ENCODE assay signal across 22 cellular contexts in the genomic region with DNA sequence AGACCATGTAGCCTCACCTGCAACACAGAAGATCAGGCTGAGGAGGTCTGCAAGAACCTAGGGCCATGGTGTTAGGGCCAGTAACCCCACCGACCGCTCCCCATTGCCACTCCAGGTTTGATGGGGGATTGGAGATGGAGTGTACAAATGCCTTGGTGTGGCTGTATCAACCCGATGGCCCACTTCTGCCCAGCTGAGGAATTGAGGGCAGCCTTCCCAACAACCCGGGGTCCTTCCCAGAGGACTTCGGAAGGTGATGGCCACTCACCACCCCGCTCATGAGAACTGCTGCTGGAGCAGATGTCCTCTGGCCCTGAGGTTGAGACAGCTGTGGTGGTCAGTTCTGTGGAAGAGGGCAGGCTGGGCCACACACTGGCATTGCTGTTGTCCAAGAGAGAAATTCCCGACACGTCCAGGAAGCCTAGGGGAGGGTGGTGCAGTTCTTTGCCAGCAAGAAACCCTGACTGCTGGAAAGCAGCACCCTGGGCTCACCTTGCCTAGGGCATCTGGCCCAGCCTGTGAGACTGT. TPM values are rescaled to one million over a fixed set of nuclear protein-coding genes. Genes with fewer than 3 reads are reported as not detected.
"Had no signal": no experiment of that assay in that cellular context is flagged by ENCODE, and none has a peak within 500 bp of the region (broad histone marks: within the 10 kb centered on the region; RNA-seq: fewer than 3 reads in every experiment).

No MANE protein-coding gene starts in this region.

- H3K27me3 ChIP-seq: esophagus squamous epithelium, gastroesophageal sphincter, neutrophil, ovary, right atrium auricular region, sigmoid colon, tibial artery, upper lobe of right lung had no signal

- H3K27ac ChIP-seq: epithelial cell of prostate, esophagus squamous epithelium, gastroesophageal sphincter, left ventricle myocardium inferior, lower lobe of right lung, neutrophil, right atrium auricular region, sigmoid colon, tibial artery, upper lobe of right lung had no signal

- H3K36me3 ChIP-seq: ovary had no signal

- H3K9me3 ChIP-seq: esophagus squamous epithelium, gastroesophageal sphincter, left ventricle myocardium inferior, lower lobe of right lung, neutrophil, ovary, right atrium auricular region, sigmoid colon, tibial artery, upper lobe of right lung had no signal

- ATAC-seq: effector memory CD8-positive, alpha-beta T cell; gastroesophageal sphincter; left cardiac atrium; lower lobe of right lung; naive thymus-derived CD4-positive, alpha-beta T cell; upper lobe of right lung had no signal

- H3K4me2 ChIP-seq: smooth muscle cell had no signal

- DNase-seq: effector memory CD8-positive, alpha-beta T cell; esophagus squamous epithelium; glutamatergic neuron; left cardiac atrium; left ventricle myocardium inferior; lower lobe of right lung; mesenchymal stem cell; midbrain; naive thymus-derived CD4-positive, alpha-beta T cell; nephron progenitor cell; ovary; sigmoid colon; stimulated activated CD4-positive, alpha-beta T cell treated with anti-CD3 and anti-CD28 coated beads, Interleukin-2, amount 100 ng/mL, for 48 hours; tibial artery; upper lobe of right lung had no signal

- FAIRE-seq: colon, keratinocyte had no signal

- H3K4me3 ChIP-seq: esophagus squamous epithelium, gastroesophageal sphincter, left ventricle myocardium inferior, lower lobe of right lung, ovary, right atrium auricular region, sigmoid colon, smooth muscle cell, tibial artery, upper lobe of right lung had no signal

RNA-seq across cellular contexts. Expression of a gene that starts 46.8 kb away (rescaled TPM):
- total RNA-seq: left cardiac atrium had no signal
- polyA plus RNA-seq: naive thymus-derived CD4-positive, alpha-beta T cell; smooth muscle cell had no signal
